In genomic region chr4:86531440-86531839, GRCh38 we compare ENCODE assay signal across 16 cellular contexts.
DNase-seq lines count a peak whose midpoint lies in the region; ATAC-seq and TF ChIP-seq lines count a peak whose summit lies in the region.
"Had no signal": no experiment of that assay in that cellular context is flagged by ENCODE, and none has a peak within 500 bp of the region (broad histone marks: within the 10 kb centered on the region; RNA-seq: fewer than 3 reads in every experiment).

No MANE protein-coding gene starts in this region.

- no peak overlapping the region for H3K4ac ChIP-seq in trophoblast cell (ENCODE audit: low read depth, low read length)

- DNase-seq in D341Med (ENCODE audit: low spot score): peak; percentile 72
- DNase-seq in NB4 (ENCODE audit: low read depth): peak; percentile 3
- DNase-seq in WTC11 (ENCODE audit: low spot score): no peak
- DNase-seq in trophoblast cell: no peak
- no peak for DNase-seq in mammary epithelial cell
- no peak for DNase-seq in NCI-H2029 treated with DMSO at 0.1 percent for 48 hours (lab: John Stamatoyannopoulos, UW)
- DNase-seq in NCI-H1694 (lab: John Stamatoyannopoulos, UW): no peak
- DNase-seq: Calu3; CD8-positive, alpha-beta T cell; GOT3; H7; HFFc6 had no signal

- H3K27me3 ChIP-seq in trophoblast cell (ENCODE audit: insufficient read depth, low read length) (no peaks in the 10 kb centered on the region), mammary epithelial cell (ENCODE audit: insufficient read depth, low read length) (no peaks in the 10 kb centered on the region)
- H3K27me3 ChIP-seq: BLaER1 treated with 17β-estradiol and CSF1 and Interleukin-3, amounts not matched to agents 10 nM and 100 nM had no signal

- WGBS in trophoblast cell (ENCODE audit: extremely low coverage, insufficient coverage, insufficient read length): no CpG with 5 or more reads among the region's 2 CpGs
- 95% methylated on average over 2 of the region's 2 CpGs for WGBS in mammary epithelial cell (ENCODE audit: low coverage, missing lambda C conversion rate)

- H3K18ac ChIP-seq in trophoblast cell (ENCODE audit: low read length): no peak overlapping the region

- H3K4me1 Mint-ChIP-seq in WTC11: no peaks in the 10 kb centered on the region
- H3K4me1 Mint-ChIP-seq: B cell had no signal

- H3K27ac Mint-ChIP-seq in WTC11: no peak overlapping the region
- H3K27ac Mint-ChIP-seq: B cell; CD8-positive, alpha-beta T cell; HFFc6 had no signal

- POLR2A ChIA-PET in WTC11 (lab: Charles Lee): no interaction called here

- no peaks in the 10 kb centered on the region for H3K36me3 ChIP-seq in trophoblast cell (ENCODE audit: control insufficient read depth in 1 of 2, insufficient read depth in 2 of 2, low read length in 2 of 2)
- H3K36me3 ChIP-seq in mammary epithelial cell (ENCODE audit: insufficient read depth, low read length): no peaks in the 10 kb centered on the region
- H3K36me3 ChIP-seq: BLaER1 treated with 17β-estradiol and CSF1 and Interleukin-3, amounts not matched to agents 10 nM and 100 nM had no signal

- intact Hi-C loops in mammary epithelial cell (cut with micrococcal nuclease): no loop called here

- dilution Hi-C loops in mammary epithelial cell (cut with HindIII; ENCODE audit: low sequenced_read_pairs): no loop called here

- TF ChIP-seq CTCF in NB4 (IDR thresholded peaks at IDR 0.05; ENCODE audit: low read depth, low read length): no peak
- TF ChIP-seq CTCF in WTC11 (IDR thresholded peaks at IDR 0.05): no peak
- TF ChIP-seq CTCF in mammary epithelial cell (conservative IDR thresholded peaks at IDR 0.05 in 1 of 2, IDR thresholded peaks at IDR 0.05 in 1 of 2; ENCODE audit: extremely low read depth in 1 of 2, insufficient read depth in 1 of 2, low read depth in 1 of 2, low read length in 2 of 2): no peak

- no peak overlapping the region for H3K4me2 ChIP-seq in trophoblast cell (ENCODE audit: low read length)
- H3K4me2 ChIP-seq in mammary epithelial cell (ENCODE audit: insufficient read depth, low read depth, low read length): no peak overlapping the region
- H3K4me2 ChIP-seq: BLaER1 treated with 17β-estradiol and CSF1 and Interleukin-3, amounts not matched to agents 10 nM and 100 nM had no signal

- no peaks in the 10 kb centered on the region for H3K9me3 Mint-ChIP-seq in WTC11
- H3K9me3 Mint-ChIP-seq: CD8-positive, alpha-beta T cell; HFFc6 had no signal

- H3K36me3 Mint-ChIP-seq in WTC11: no peaks in the 10 kb centered on the region
- H3K36me3 Mint-ChIP-seq: CD8-positive, alpha-beta T cell had no signal

- H3K14ac ChIP-seq in trophoblast cell (ENCODE audit: low read length): no peak overlapping the region

- no peak overlapping the region for H4K91ac ChIP-seq in trophoblast cell (ENCODE audit: low read depth, low read length)

- no peak overlapping the region for H2BK12ac ChIP-seq in trophoblast cell (ENCODE audit: low read length)

- H3K9ac ChIP-seq in trophoblast cell (ENCODE audit: low read length) (peak overlapping the region; percentile 36), mammary epithelial cell (ENCODE audit: insufficient read depth, low read length) (no peak overlapping the region)
- H3K9ac ChIP-seq: BLaER1 treated with 17β-estradiol and CSF1 and Interleukin-3, amounts not matched to agents 10 nM and 100 nM had no signal

- in situ Hi-C loops in mammary epithelial cell (cut with MboI; ENCODE audit: low sequenced_read_pairs in 2 of 2): no loop called here

- no peaks in the 10 kb centered on the region for H3K79me2 ChIP-seq in trophoblast cell (ENCODE audit: control insufficient read depth, insufficient read depth, low read length, poor library complexity)
- H3K79me2 ChIP-seq in mammary epithelial cell (ENCODE audit: insufficient read depth, low read length): no peaks in the 10 kb centered on the region

- no peak overlapping the region for H2BK120ac ChIP-seq in trophoblast cell (ENCODE audit: insufficient read depth, low read length, poor library complexity)

- H3K79me1 ChIP-seq in trophoblast cell (ENCODE audit: low read length): no peaks in the 10 kb centered on the region

- H3K4me3 Mint-ChIP-seq in WTC11: no peak overlapping the region
- H3K4me3 Mint-ChIP-seq: B cell; CD8-positive, alpha-beta T cell; HFFc6 had no signal

- no TSS peak for BruUV-seq in mammary epithelial cell (replicated peaks; lab: Mats Ljungman, UMichigan)

- H3K4me1 ChIP-seq in trophoblast cell (ENCODE audit: control insufficient read depth in 1 of 2, insufficient read depth in 2 of 2, low read length in 2 of 2): no peaks in the 10 kb centered on the region
- H3K4me1 ChIP-seq in mammary epithelial cell (ENCODE audit: insufficient read depth, low read length): no peaks in the 10 kb centered on the region

- no peaks in the 10 kb centered on the region for H4K20me1 ChIP-seq in mammary epithelial cell (ENCODE audit: insufficient read depth, low read length)
- H4K20me1 ChIP-seq: BLaER1 treated with 17β-estradiol and CSF1 and Interleukin-3, amounts not matched to agents 10 nM and 100 nM had no signal

- H2BK5ac ChIP-seq in trophoblast cell (ENCODE audit: low read depth, low read length, poor library complexity): no peak overlapping the region

- no peak overlapping the region for H4K12ac ChIP-seq in trophoblast cell (ENCODE audit: low read depth, low read length)

- H3K4me3 ChIP-seq in NB4 (ENCODE audit: low read depth, low read length): no peak overlapping the region
- no peak overlapping the region for H3K4me3 ChIP-seq in trophoblast cell (ENCODE audit: low read depth, low read length)
- H3K4me3 ChIP-seq in mammary epithelial cell (replicated peaks in 1 of 3; ENCODE audit: insufficient read depth in 1 of 3, low read depth in 2 of 3, low read length in 3 of 3): no peak overlapping the region
- H3K4me3 ChIP-seq: BLaER1 treated with 17β-estradiol and CSF1 and Interleukin-3, amounts not matched to agents 10 nM and 100 nM had no signal

- H3K23ac ChIP-seq in trophoblast cell (ENCODE audit: low read length): no peak overlapping the region

- H2AFZ ChIP-seq in trophoblast cell (ENCODE audit: insufficient read depth, low read length, poor library complexity) (no peak overlapping the region), mammary epithelial cell (ENCODE audit: low read depth, low read length) (no peak overlapping the region)

- H4K8ac ChIP-seq in trophoblast cell (ENCODE audit: low read depth, low read length): no peak overlapping the region

- H3K9me3 ChIP-seq in trophoblast cell (ENCODE audit: insufficient read depth, low read depth, low read length) (no peaks in the 10 kb centered on the region), mammary epithelial cell (replicated peaks; ENCODE audit: insufficient read depth, low read length) (no peaks in the 10 kb centered on the region)

- CTCF ChIA-PET in WTC11 (lab: Charles Lee) (no interaction called here), mammary epithelial cell (lab: Charles Lee; ENCODE audit: low non-redundant PET) (no interaction called here)

- H3K27me3 Mint-ChIP-seq in WTC11 (ENCODE audit: low read depth): no peaks in the 10 kb centered on the region

- no peak overlapping the region for H2AK5ac ChIP-seq in trophoblast cell (ENCODE audit: low read length)

- no peak overlapping the region for H3K27ac ChIP-seq in trophoblast cell (ENCODE audit: low read depth, low read length)
- H3K27ac ChIP-seq in mammary epithelial cell (ENCODE audit: insufficient read depth, low read depth, low read length): no peak overlapping the region
- H3K27ac ChIP-seq: BLaER1 treated with 17β-estradiol and CSF1 and Interleukin-3, amounts not matched to agents 10 nM and 100 nM; HL-60 had no signal

- TF ChIP-seq POLR2A in NB4 (IDR thresholded peaks at IDR 0.05; ENCODE audit: extremely low read depth, insufficient read length): no peak

- ATAC-seq in WTC11: peak; percentile 50
- ATAC-seq: CD8-positive, alpha-beta T cell; HCT116 had no signal

TF ChIP-seq in WTC11, 78 proteins besides CTCF, POLR2A, EP300 and RAD21 (continues in another document):
- TF ChIP-seq JAZF1 (CRISPR knock-in tag; IDR thresholded peaks at IDR 0.05): no peak
- no peak for TF ChIP-seq ZNF423 (CRISPR knock-in tag; IDR thresholded peaks at IDR 0.05)
- TF ChIP-seq ZNF138 (CRISPR knock-in tag; conservative IDR thresholded peaks at IDR 0.05): no peak
- TF ChIP-seq, protein P1, sequence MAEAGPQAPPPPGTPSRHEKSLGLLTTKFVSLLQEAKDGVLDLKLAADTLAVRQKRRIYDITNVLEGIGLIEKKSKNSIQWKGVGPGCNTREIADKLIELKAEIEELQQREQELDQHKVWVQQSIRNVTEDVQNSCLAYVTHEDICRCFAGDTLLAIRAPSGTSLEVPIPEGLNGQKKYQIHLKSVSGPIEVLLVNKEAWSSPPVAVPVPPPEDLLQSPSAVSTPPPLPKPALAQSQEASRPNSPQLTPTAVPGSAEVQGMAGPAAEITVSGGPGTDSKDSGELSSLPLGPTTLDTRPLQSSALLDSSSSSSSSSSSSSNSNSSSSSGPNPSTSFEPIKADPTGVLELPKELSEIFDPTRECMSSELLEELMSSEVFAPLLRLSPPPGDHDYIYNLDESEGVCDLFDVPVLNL (CRISPR knock-in tag; IDR thresholded peaks at IDR 0.05; ENCODE audit: borderline replicate concordance, low read depth): no peak
- TF ChIP-seq, protein P2, sequence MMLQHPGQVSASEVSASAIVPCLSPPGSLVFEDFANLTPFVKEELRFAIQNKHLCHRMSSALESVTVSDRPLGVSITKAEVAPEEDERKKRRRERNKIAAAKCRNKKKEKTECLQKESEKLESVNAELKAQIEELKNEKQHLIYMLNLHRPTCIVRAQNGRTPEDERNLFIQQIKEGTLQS (CRISPR knock-in tag; conservative IDR thresholded peaks at IDR 0.05): no peak
- no peak for TF ChIP-seq PREB (CRISPR knock-in tag; IDR thresholded peaks at IDR 0.05; ENCODE audit: borderline replicate concordance)

Comparison
In these comparisons a context has a peak if more than half of its experiments do, and no peak if none do; other contexts are left out.
1. DNase-seq: peak in D341Med (single experiment) and NB4 (single experiment); none in WTC11 (single experiment), trophoblast cell (0 of 2), mammary epithelial cell (single experiment), NCI-H2029 treated with DMSO at 0.1 percent for 48 hours (single experiment) and NCI-H1694 (single experiment).